In genomic region chr1:10738125-10738746, GRCh38 we compare ENCODE assay signal across 1 cellular context.
TF ChIP-seq lines count a peak whose summit lies in the region.

No MANE protein-coding gene starts in this region.

TF ChIP-seq in WTC11, 78 proteins besides CTCF, POLR2A, EP300 and RAD21 (continued from another document):
- TF ChIP-seq, protein P1, sequence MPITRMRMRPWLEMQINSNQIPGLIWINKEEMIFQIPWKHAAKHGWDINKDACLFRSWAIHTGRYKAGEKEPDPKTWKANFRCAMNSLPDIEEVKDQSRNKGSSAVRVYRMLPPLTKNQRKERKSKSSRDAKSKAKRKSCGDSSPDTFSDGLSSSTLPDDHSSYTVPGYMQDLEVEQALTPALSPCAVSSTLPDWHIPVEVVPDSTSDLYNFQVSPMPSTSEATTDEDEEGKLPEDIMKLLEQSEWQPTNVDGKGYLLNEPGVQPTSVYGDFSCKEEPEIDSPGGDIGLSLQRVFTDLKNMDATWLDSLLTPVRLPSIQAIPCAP (CRISPR knock-in tag; IDR thresholded peaks at IDR 0.05): no peak
- TF ChIP-seq ZNF671 (CRISPR knock-in tag; IDR thresholded peaks at IDR 0.05): no peak
- no peak for TF ChIP-seq JAZF1 (CRISPR knock-in tag; IDR thresholded peaks at IDR 0.05)
- TF ChIP-seq GRHL2 (CRISPR knock-in tag; IDR thresholded peaks at IDR 0.05; ENCODE audit: insufficient replicate concordance, severe bottlenecking): no peak
- no peak for TF ChIP-seq ERG (CRISPR knock-in tag; IDR thresholded peaks at IDR 0.05)
- no peak for TF ChIP-seq ELF4 (CRISPR knock-in tag; IDR thresholded peaks at IDR 0.05; ENCODE audit: low read depth)
TF ChIP-seq in WTC11: peak in this region for 0.
